Comparison of ENCODE assay signal across 26 cellular contexts in the genomic region with DNA sequence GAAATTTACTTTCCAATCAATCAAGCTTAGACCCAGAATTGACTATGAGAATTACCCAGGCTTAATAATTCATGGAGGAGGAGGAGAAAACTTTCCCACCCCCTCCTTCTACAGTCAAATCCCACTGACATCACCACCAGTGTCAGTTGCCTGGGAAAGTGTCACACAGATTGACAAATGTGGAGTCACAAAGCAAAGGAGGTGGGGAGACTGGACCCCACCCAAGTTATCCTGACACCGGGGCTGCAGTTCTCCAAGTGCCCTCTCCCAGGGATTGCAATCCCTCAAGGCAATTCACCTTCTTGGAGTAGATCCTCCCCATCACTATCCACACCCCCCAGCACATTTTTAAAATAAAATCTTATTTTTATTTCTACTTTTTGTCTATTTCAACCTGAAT.
"Had no signal": no experiment of that assay in that cellular context is flagged by ENCODE, and none has a peak within 500 bp of the region (broad histone marks: within the 10 kb centered on the region; RNA-seq: fewer than 3 reads in every experiment).

No MANE protein-coding gene starts in this region.

- H3K27ac ChIP-seq: colonic mucosa, epithelial cell of prostate, esophagus squamous epithelium, gastrocnemius medialis, heart right ventricle, left lung, lower lobe of right lung had no signal

- H3K36me3 ChIP-seq: colonic mucosa, esophagus squamous epithelium, gastrocnemius medialis, heart right ventricle, left lung, lower lobe of right lung had no signal

- ATAC-seq: effector memory CD8-positive, alpha-beta T cell; esophagus mucosa; gastrocnemius medialis; heart right ventricle; left cardiac atrium; left lung; left ventricle myocardium superior; lower lobe of right lung; naive thymus-derived CD4-positive, alpha-beta T cell had no signal

- H3K9me3 ChIP-seq: colonic mucosa, esophagus squamous epithelium, gastrocnemius medialis, heart right ventricle, left lung, lower lobe of right lung had no signal

- DNase-seq: colonic mucosa; cortex of kidney; effector CD8-positive, alpha-beta T cell; effector memory CD8-positive, alpha-beta T cell; endodermal cell; erythroblast; esophagus squamous epithelium; foreskin fibroblast; foreskin melanocyte; gastrocnemius medialis; glutamatergic neuron; head of caudate nucleus; heart right ventricle; hippocampal formation; left cardiac atrium; left lung; left ventricle myocardium superior; lower lobe of right lung; mesendoderm; midbrain; naive thymus-derived CD4-positive, alpha-beta T cell had no signal

- H3K4me1 ChIP-seq: colonic mucosa, esophagus squamous epithelium, gastrocnemius medialis, heart right ventricle, left lung, lower lobe of right lung had no signal

- H3K27me3 ChIP-seq: colonic mucosa, esophagus squamous epithelium, gastrocnemius medialis, left lung had no signal

- H3K4me3 ChIP-seq: colonic mucosa, esophagus squamous epithelium, gastrocnemius medialis, heart right ventricle, left lung, lower lobe of right lung had no signal

- FAIRE-seq: endometrium, islet of Langerhans, keratinocyte had no signal
